Comparison of ENCODE assay signal across 9 cellular contexts in genomic region chr1:192506741-192507155, GRCh38.
DNase-seq lines count a peak whose midpoint lies in the region; ATAC-seq and TF ChIP-seq lines count a peak whose summit lies in the region.
"Had no signal": no experiment of that assay in that cellular context is flagged by ENCODE, and none has a peak within 500 bp of the region (broad histone marks: within the 10 kb centered on the region; RNA-seq: fewer than 3 reads in every experiment).

No MANE protein-coding gene starts in this region.

- no peak overlapping the region for H3K27ac ChIP-seq in CD4-positive, alpha-beta T cell (ENCODE audit: low read depth, low read length)

- intact Hi-C loops in CD4-positive, alpha-beta T cell (cut with DNase I, micrococcal nuclease), result no loop called here

- ATAC-seq in activated CD4-positive, CD25-positive, alpha-beta regulatory T cell treated with anti-CD3 and anti-CD28 coated beads, Interleukin-2, amount 50 U/mL, for 24 hours, result peak; percentile 68 to 72
- peak; percentile 100 for ATAC-seq in GM21619 (IDR thresholded peaks at IDR 0.05; ENCODE audit: unreplicated experiment)
- ATAC-seq in CD4-positive, alpha-beta T cell (ENCODE audit: poor library complexity), result no peak

- no peak overlapping the region for H3K27ac Mint-ChIP-seq in CD4-positive, alpha-beta T cell
- H3K27ac Mint-ChIP-seq: activated naive CD4-positive, alpha-beta T cell treated with anti-CD3 and anti-CD28 coated beads, Interleukin-2, amount 50 U/mL, for 72 hours had no signal

- no peaks in the 10 kb centered on the region for H3K4me1 Mint-ChIP-seq in CD4-positive, alpha-beta T cell (ENCODE audit: low read depth)

- H3K27me3 Mint-ChIP-seq in CD4-positive, alpha-beta T cell, result no peaks in the 10 kb centered on the region

- CTCF ChIA-PET in CD4-positive, alpha-beta T cell (lab: Charles Lee), result interaction anchor here (0.7 to 1.5 kb wide), 4 partner anchors 10 to 73 kb away, joined by 3 to 6 read pairs (median 4); no protein-coding TSS in a partner anchor

- POLR2A ChIA-PET in CD4-positive, alpha-beta T cell (lab: Charles Lee), result no interaction called here

- H3K4me3 Mint-ChIP-seq in CD4-positive, alpha-beta T cell, result no peak overlapping the region

- no peak overlapping the region for H3K4me3 ChIP-seq in retinal pigment epithelial cell (ENCODE audit: low read length)

- no peaks in the 10 kb centered on the region for H3K9me3 ChIP-seq in CD4-positive, alpha-beta T cell (ENCODE audit: control insufficient read depth, low read length)

- H3K27me3 ChIP-seq in CD4-positive, alpha-beta T cell (ENCODE audit: control insufficient read depth, insufficient read depth, low read length), result no peaks in the 10 kb centered on the region

- TF ChIP-seq CTCF in retinal pigment epithelial cell (conservative IDR thresholded peaks at IDR 0.05; ENCODE audit: low read depth, low read length), result peak; percentile 64
- no peak for TF ChIP-seq CTCF in CD4-positive, alpha-beta T cell (IDR thresholded peaks at IDR 0.05)

- DNase-seq in activated CD4-positive, CD25-positive, alpha-beta regulatory T cell treated with anti-CD3 and anti-CD28 coated beads, Interleukin-2, amount 50 U/mL, for 72 hours, result no peak
- peak; percentile 25 for DNase-seq in HPDE6-E6E7 (ENCODE audit: extremely low spot score)
- peak; percentile 57 for DNase-seq in astrocyte of the hippocampus (ENCODE audit: low read depth, low spot score)
- no peak for DNase-seq in retinal pigment epithelial cell (ENCODE audit: low read depth)
- no peak for DNase-seq in CD4-positive, alpha-beta T cell
- no peak for DNase-seq in activated naive CD4-positive, alpha-beta T cell (lab: John Stamatoyannopoulos, UW)

- H3K36me3 Mint-ChIP-seq in CD4-positive, alpha-beta T cell (ENCODE audit: low read depth), result no peaks in the 10 kb centered on the region
- H3K36me3 Mint-ChIP-seq: activated naive CD4-positive, alpha-beta T cell treated with anti-CD3 and anti-CD28 coated beads, Interleukin-2, amount 50 U/mL, for 72 hours had no signal

- no peaks in the 10 kb centered on the region for H3K9me3 Mint-ChIP-seq in CD4-positive, alpha-beta T cell
- H3K9me3 Mint-ChIP-seq: activated naive CD4-positive, alpha-beta T cell treated with anti-CD3 and anti-CD28 coated beads, Interleukin-2, amount 50 U/mL, for 72 hours had no signal

Comparison
In these comparisons a context has a peak if more than half of its experiments do, and no peak if none do; other contexts are left out.
1. DNase-seq: peak in HPDE6-E6E7 (single experiment) and astrocyte of the hippocampus (single experiment); none in activated CD4-positive, CD25-positive, alpha-beta regulatory T cell treated with anti-CD3 and anti-CD28 coated beads, Interleukin-2, amount 50 U/mL, for 72 hours (single experiment), retinal pigment epithelial cell (single experiment), CD4-positive, alpha-beta T cell (0 of 10) and activated naive CD4-positive, alpha-beta T cell (0 of 4).